ENCODE assay signal across 2 cellular contexts in the genomic region with DNA sequence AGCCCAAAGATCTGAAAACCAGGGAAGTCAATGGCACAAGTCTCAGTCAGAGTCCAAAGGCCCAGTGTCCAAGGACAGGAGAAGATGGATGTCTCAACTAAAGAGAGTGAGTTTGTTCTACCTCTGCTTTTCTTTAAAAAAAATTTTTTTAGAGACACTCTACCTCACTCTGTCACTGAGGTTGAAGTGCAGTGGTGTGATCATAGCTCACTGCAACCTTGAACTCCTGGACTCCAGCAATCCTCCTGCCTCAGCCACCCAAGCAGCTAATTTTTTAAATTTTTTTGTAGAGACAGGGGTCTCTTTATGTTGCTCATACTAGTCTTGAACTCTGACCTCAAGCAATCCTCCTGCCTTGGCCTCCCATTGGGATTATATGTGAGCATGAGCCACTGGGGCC.
TF ChIP-seq lines count a peak whose summit lies in the region.

No MANE protein-coding gene starts in this region.

TF ChIP-seq in HepG2, 621 proteins besides CTCF, POLR2A, EP300 and RAD21:
- 0 out of 2 replicates have a peak, but pooled peaks have one; percentile 14 for TF ChIP-seq ZMYM4 (CRISPR knock-in tag; IDR thresholded peaks at IDR 0.05)
- TF ChIP-seq, protein P1, sequence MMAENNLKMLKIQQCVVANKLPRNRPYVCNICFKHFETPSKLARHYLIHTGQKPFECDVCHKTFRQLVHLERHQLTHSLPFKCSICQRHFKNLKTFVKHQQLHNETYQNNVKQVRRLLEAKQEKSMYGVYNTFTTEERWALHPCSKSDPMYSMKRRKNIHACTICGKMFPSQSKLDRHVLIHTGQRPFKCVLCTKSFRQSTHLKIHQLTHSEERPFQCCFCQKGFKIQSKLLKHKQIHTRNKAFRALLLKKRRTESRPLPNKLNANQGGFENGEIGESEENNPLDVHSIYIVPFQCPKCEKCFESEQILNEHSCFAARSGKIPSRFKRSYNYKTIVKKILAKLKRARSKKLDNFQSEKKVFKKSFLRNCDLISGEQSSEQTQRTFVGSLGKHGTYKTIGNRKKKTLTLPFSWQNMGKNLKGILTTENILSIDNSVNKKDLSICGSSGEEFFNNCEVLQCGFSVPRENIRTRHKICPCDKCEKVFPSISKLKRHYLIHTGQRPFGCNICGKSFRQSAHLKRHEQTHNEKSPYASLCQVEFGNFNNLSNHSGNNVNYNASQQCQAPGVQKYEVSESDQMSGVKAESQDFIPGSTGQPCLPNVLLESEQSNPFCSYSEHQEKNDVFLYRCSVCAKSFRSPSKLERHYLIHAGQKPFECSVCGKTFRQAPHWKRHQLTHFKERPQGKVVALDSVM (CRISPR knock-in tag; IDR thresholded peaks at IDR 0.05), result peak; percentile 89
- TF ChIP-seq NR2F1 (CRISPR knock-in tag; IDR thresholded peaks at IDR 0.05), result peak in 1 of 2 experiments; percentile 28; a peak in 1 of 4 replicates
- TF ChIP-seq YEATS4 (CRISPR knock-in tag; IDR thresholded peaks at IDR 0.05; ENCODE audit: borderline replicate concordance), result no peak
- no peak for TF ChIP-seq ZFP90 (CRISPR knock-in tag; IDR thresholded peaks at IDR 0.05; ENCODE audit: borderline replicate concordance)
- no peak for TF ChIP-seq ZNF563 (CRISPR knock-in tag; IDR thresholded peaks at IDR 0.05)
- no peak for TF ChIP-seq ZNF253 (CRISPR knock-in tag; IDR thresholded peaks at IDR 0.05; ENCODE audit: borderline replicate concordance)
- peak; percentile 20; the same call in 1 of the 2 replicates for TF ChIP-seq HNF4A (CRISPR knock-in tag; IDR thresholded peaks at IDR 0.05)
- TF ChIP-seq SETDB1 (CRISPR knock-in tag; IDR thresholded peaks at IDR 0.05; ENCODE audit: borderline replicate concordance), result no peak
TF ChIP-seq in HepG2: peak in this region for 4.

TF ChIP-seq in liver, 16 proteins besides CTCF, POLR2A, EP300 and RAD21:
- TF ChIP-seq, protein P2, sequence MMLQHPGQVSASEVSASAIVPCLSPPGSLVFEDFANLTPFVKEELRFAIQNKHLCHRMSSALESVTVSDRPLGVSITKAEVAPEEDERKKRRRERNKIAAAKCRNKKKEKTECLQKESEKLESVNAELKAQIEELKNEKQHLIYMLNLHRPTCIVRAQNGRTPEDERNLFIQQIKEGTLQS (IDR thresholded peaks at IDR 0.05), result no peak
- peak; percentile 60 to 64 for TF ChIP-seq HNF4A (conservative IDR thresholded peaks at IDR 0.05)
TF ChIP-seq in liver: peak in this region for 1.
